8 cellular contexts compared by ENCODE assay signal in genomic region chr3:13016083-13016725, GRCh38. TPM values are rescaled to one million over a fixed set of nuclear protein-coding genes. Genes with fewer than 3 reads are reported as not detected.
DNase-seq lines count a peak whose midpoint lies in the region; ATAC-seq and TF ChIP-seq lines count a peak whose summit lies in the region.

No MANE protein-coding gene starts in this region.

- POLR2A ChIA-PET in GM10248 (lab: Yijun Ruan, JAX), result interaction anchor here (1.2 kb wide), 1 partner anchor 10 kb away, joined by 4 read pairs; no protein-coding TSS in a partner anchor

- H3K36me3 ChIP-seq in MM.1S (replicated peaks; ENCODE audit: insufficient read depth, low read length) (no peaks in the 10 kb centered on the region), ovary (no peaks in the 10 kb centered on the region)

- TF ChIP-seq POLR2A in ovary (IDR thresholded peaks at IDR 0.05), result no peak

- no peaks in the 10 kb centered on the region for H3K27me3 Mint-ChIP-seq in stimulated activated memory B cell treated with anti-CD40 and anti-IgM and Interleukin-4, amounts not matched to agents 10 μg/mL and 1 μg/mL and 100 μg/mL, for 72 hours

- TF ChIP-seq CTCF in GM10248 (IDR thresholded peaks at IDR 0.05; ENCODE audit: control extremely low read depth, extremely low read depth, low read depth, missing control alignments), result no peak
- no peak for TF ChIP-seq CTCF in MM.1S (IDR thresholded peaks at IDR 0.05; ENCODE audit: low read length)
- TF ChIP-seq CTCF in ovary (IDR thresholded peaks at IDR 0.05), result no peak

- peak; percentile 76 for DNase-seq in GM10248 (ENCODE audit: extremely low spot score)
- peak; percentile 94 for DNase-seq in MM.1S
- DNase-seq in activated CD4-positive, alpha-beta T cell treated with anti-CD3 and anti-CD28 coated beads, Interleukin-2, amount 50 U/mL, for 48 hours, result peak; percentile 60 to 69
- DNase-seq in cardiac septum (ENCODE audit: low spot score), result peak; percentile 90
- no peak for DNase-seq in ovary
- DNase-seq in NCI-H774 (lab: John Stamatoyannopoulos, UW), result no peak

- peaks cover 93% of the 10 kb centered on the region for H3K4me1 Mint-ChIP-seq in stimulated activated memory B cell treated with anti-CD40 and anti-IgM and Interleukin-4, amounts not matched to agents 10 μg/mL and 1 μg/mL and 100 μg/mL, for 72 hours

- H3K4me1 ChIP-seq in MM.1S (ENCODE audit: low read length), result peaks cover 62% of the 10 kb centered on the region
- H3K4me1 ChIP-seq in ovary (ENCODE audit: insufficient read depth), result peaks cover 7% of the 10 kb centered on the region

- H3K27ac ChIP-seq in MM.1S (ENCODE audit: low read length) (peak overlapping the region; percentile 94), ovary (no peak overlapping the region)

- H3K4me3 ChIP-seq in MM.1S (ENCODE audit: low read length) (peak overlapping the region; percentile 75), ovary (no peak overlapping the region)

- TF ChIP-seq EP300 in ovary (IDR thresholded peaks at IDR 0.05), result no peak

- no peaks in the 10 kb centered on the region for H3K9me3 Mint-ChIP-seq in stimulated activated memory B cell treated with anti-CD40 and anti-IgM and Interleukin-4, amounts not matched to agents 10 μg/mL and 1 μg/mL and 100 μg/mL, for 72 hours

- peak overlapping the region; percentile 94 for H3K4me2 ChIP-seq in MM.1S (ENCODE audit: low read depth, low read length)

- CTCF ChIA-PET in GM10248 (lab: Yijun Ruan, JAX), result interaction anchor here (1.0 to 3.1 kb wide), 4 partner anchors 9 to 32 kb away, joined by 3 to 9 read pairs (median 6); no protein-coding TSS in a partner anchor

- ATAC-seq in GM21526 (IDR thresholded peaks at IDR 0.05; ENCODE audit: low FRiP score, unreplicated experiment), result peak; percentile 33
- ATAC-seq in stimulated activated memory B cell treated with anti-CD40 and anti-IgM and Interleukin-4, amounts not matched to agents 10 μg/mL and 1 μg/mL and 100 μg/mL, for 72 hours, result peak; percentile 68

- WGBS in ovary, 3 donors, result 86 to 88% (median 87%) methylated on average over 18 of the region's 18 CpGs

- H3K9ac ChIP-seq in MM.1S (ENCODE audit: low read length), result peak overlapping the region; percentile 99

- no peaks in the 10 kb centered on the region for H4K20me1 ChIP-seq in MM.1S (ENCODE audit: insufficient read depth, low read length)

- no peak overlapping the region for H2AFZ ChIP-seq in MM.1S (ENCODE audit: low read length)

- peaks cover 15% of the 10 kb centered on the region for H3K36me3 Mint-ChIP-seq in stimulated activated memory B cell treated with anti-CD40 and anti-IgM and Interleukin-4, amounts not matched to agents 10 μg/mL and 1 μg/mL and 100 μg/mL, for 72 hours

- peak overlapping the region; percentile 82 for H3K4me3 Mint-ChIP-seq in stimulated activated memory B cell treated with anti-CD40 and anti-IgM and Interleukin-4, amounts not matched to agents 10 μg/mL and 1 μg/mL and 100 μg/mL, for 72 hours

- no peaks in the 10 kb centered on the region for H3K9me2 ChIP-seq in MM.1S (replicated peaks; ENCODE audit: insufficient read depth, low read length)

- H3K9me3 ChIP-seq in MM.1S (replicated peaks; ENCODE audit: insufficient read depth, low read length) (no peaks in the 10 kb centered on the region), ovary (no peaks in the 10 kb centered on the region)

- peaks cover 65% of the 10 kb centered on the region for H3K79me2 ChIP-seq in MM.1S (ENCODE audit: low read length)

- H3K27me3 ChIP-seq in MM.1S (replicated peaks; ENCODE audit: insufficient read depth, low read length) (no peaks in the 10 kb centered on the region), ovary (no peaks in the 10 kb centered on the region)

- peaks cover 70% of the 10 kb centered on the region for H3F3A ChIP-seq in MM.1S (ENCODE audit: insufficient read depth, low read length)

- peak overlapping the region; percentile 93 for H3K27ac Mint-ChIP-seq in stimulated activated memory B cell treated with anti-CD40 and anti-IgM and Interleukin-4, amounts not matched to agents 10 μg/mL and 1 μg/mL and 100 μg/mL, for 72 hours

- intact Hi-C loops in cardiac septum (cut with DNase I), result no loop called here
- intact Hi-C loops in ovary (cut with DNase I), result no loop called here

RNA-seq across cellular contexts. Expression of gene IQSEC1, which starts 57.0 kb away (rescaled TPM):
- total RNA-seq in cardiac septum, result 59.7 TPM
- total RNA-seq in ovary, result 10 to 100 TPM; 22.2 to 55.4 (median 46.0) TPM
- 10 to 100 TPM; 20.9 to 27.3 TPM for polyA plus RNA-seq in ovary

Comparison
In these comparisons a context has a peak if more than half of its experiments do, and no peak if none do; other contexts are left out.
1. DNase-seq: peak in GM10248 (single experiment), MM.1S (single experiment), activated CD4-positive, alpha-beta T cell treated with anti-CD3 and anti-CD28 coated beads, Interleukin-2, amount 50 U/mL, for 48 hours (2 of 2) and cardiac septum (single experiment); none in ovary (0 of 5) and NCI-H774 (single experiment).